ENCODE assay signal across 11 cellular contexts in the genomic region with DNA sequence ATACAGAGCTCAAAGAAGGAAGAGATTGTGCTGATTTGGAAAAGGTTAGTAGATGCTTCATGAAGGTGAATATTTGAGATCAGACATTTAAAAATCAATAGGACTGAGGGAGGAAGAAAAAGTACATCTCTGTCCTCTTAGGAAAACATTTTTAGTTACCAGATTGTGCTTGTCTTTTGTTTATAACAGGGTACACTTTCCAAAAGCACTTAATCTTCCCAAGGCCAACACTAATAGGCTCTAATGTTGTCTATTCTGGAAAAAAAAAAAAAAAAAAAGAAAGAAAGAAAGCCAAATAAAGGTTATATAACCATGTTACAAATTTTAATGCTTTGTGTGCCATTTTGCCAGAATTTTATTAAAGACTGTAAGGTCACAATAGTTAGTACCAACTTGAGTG. TPM values are rescaled to one million over a fixed set of nuclear protein-coding genes. Genes with fewer than 3 reads are reported as not detected.
"Had no signal": no experiment of that assay in that cellular context is flagged by ENCODE, and none has a peak within 500 bp of the region (broad histone marks: within the 10 kb centered on the region; RNA-seq: fewer than 3 reads in every experiment).

No MANE protein-coding gene starts in this region.

- H3K4me3 Mint-ChIP-seq: HFFc6 had no signal

- FAIRE-seq: HTR-8/SVneo had no signal

- H3K9me3 Mint-ChIP-seq: HFFc6 had no signal

- H3K4me3 ChIP-seq: GM23248, HAP-1 had no signal

- H3K36me3 ChIP-seq: HAP-1 had no signal

- H3K27ac Mint-ChIP-seq: HFFc6 had no signal

- ATAC-seq: HCT116 had no signal

- H3K4me2 ChIP-seq: KMS-11 had no signal

- DNase-seq: GM23248, H7, HFFc6, IMR-90, KBM-7 had no signal

- H3K9me3 ChIP-seq: HAP-1 had no signal

- H2AFZ ChIP-seq: GM23248 had no signal

- H3K4me1 ChIP-seq: HAP-1 had no signal

- H3K9ac ChIP-seq: GM23248, KMS-11 had no signal

- H3K27ac ChIP-seq: GM23248, KMS-11 had no signal

RNA-seq across cellular contexts. Expression of a gene that starts 45.5 kb away (rescaled TPM):
- total RNA-seq: GM23248, H4, HFFc6, HT-29, IMR-90 had no signal
- polyA plus RNA-seq: GM23248, IMR-90 had no signal
